Comparison of ENCODE assay signal across 8 cellular contexts in genomic region chr2:24084386-24085375, GRCh38. TPM values are rescaled to one million over a fixed set of nuclear protein-coding genes. Genes with fewer than 3 reads are reported as not detected.
DNase-seq lines count a peak whose midpoint lies in the region; TF ChIP-seq lines count a peak whose summit lies in the region.

TP53I3 (minus strand) TSS chr2:24084834; CDS start chr2:24084326, 508 bp downstream.

- H3K27me3 ChIP-seq in H7 (ENCODE audit: control insufficient read depth, insufficient read depth, low read length) = no peaks in the 10 kb centered on the region
- H3K27me3 ChIP-seq in SJSA1 (replicated peaks) = no peaks in the 10 kb centered on the region
- H3K27me3 ChIP-seq in suprapubic skin = no peaks in the 10 kb centered on the region

- H3K27ac ChIP-seq in SJSA1 (peak within 1 kb of the TSS; percentile 46), suprapubic skin (peak within 1 kb of the TSS; percentile 87)

- peak in 1 of 2 donors; percentile 34 for TF ChIP-seq POLR2A in suprapubic skin (IDR thresholded peaks at IDR 0.05)

- TF ChIP-seq EP300 in suprapubic skin (IDR thresholded peaks at IDR 0.05) = no peak

- DNase-seq in GM03348 (ENCODE audit: low spot score) (peak; percentile 95), H7 (peak; percentile 96), LoVo (ENCODE audit: low spot score) (peak; percentile 92), SJSA1 (ENCODE audit: low read depth in 1 of 2, low spot score in 2 of 2) (peak; percentile 92 to 97), globus pallidus (ENCODE audit: low spot score) (peak; percentile 73), occipital lobe (lab: John Stamatoyannopoulos, UW) (peak; percentile 68), suprapubic skin (ENCODE audit: low spot score in 2 of 2) (peak; percentile 92 to 93)
- DNase-seq in activated naive CD4-positive, alpha-beta T cell treated with anti-CD3 and anti-CD28 coated beads, Interleukin-2, amount 50 U/mL, for 16 hours = peak; percentile 83

- H3K9me3 ChIP-seq in SJSA1 (replicated peaks) (no peaks in the 10 kb centered on the region), suprapubic skin (no peaks in the 10 kb centered on the region)

- H3K4me3 ChIP-seq in H7 (ENCODE audit: insufficient read depth, low read depth, low read length) (peak within 1 kb of the TSS; percentile 75), SJSA1 (peak within 1 kb of the TSS; percentile 50), suprapubic skin (peak within 1 kb of the TSS; percentile 61)

- H3K36me3 ChIP-seq in H7 (replicated peaks; ENCODE audit: control insufficient read depth, insufficient read depth, low read length) (peaks cover 14% of the 10 kb centered on the region), SJSA1 (peaks cover 12% of the 10 kb centered on the region), suprapubic skin (peaks cover 22% of the 10 kb centered on the region)

- peaks cover 18% of the 10 kb centered on the region for H3K4me1 ChIP-seq in SJSA1 (replicated peaks)
- peaks cover 25% of the 10 kb centered on the region for H3K4me1 ChIP-seq in suprapubic skin

- TF ChIP-seq CTCF in suprapubic skin (IDR thresholded peaks at IDR 0.05) = peak; percentile 93 to 98

- WGBS in suprapubic skin = 3% methylated on average over 44 of the region's 50 CpGs

RNA-seq across cellular contexts. Expression of gene TP53I3, which starts in this region (rescaled TPM):
- 21.1 and 34.1 TPM in 2 replicates for total RNA-seq in H7 (2014; rRNA removed; shearing (Covaris generic))
- total RNA-seq in SJSA1 (2014; rRNA removed; shearing (Covaris generic)) = 8.1 and 19.6 TPM in 2 replicates
- 11.9 TPM for total RNA-seq in occipital lobe
- 10 to 100 TPM in 3 of 4 donors, 1 to 10 TPM in 1; 6.7 to 15.5 (median 12.3) TPM for total RNA-seq in suprapubic skin

Comparison
In these comparisons a context has a peak if more than half of its experiments do, and no peak if none do; other contexts are left out.
1. Peak in every context shown above with its lines: DNase-seq, H3K4me3 ChIP-seq and H3K27ac ChIP-seq.